In the genomic region with DNA sequence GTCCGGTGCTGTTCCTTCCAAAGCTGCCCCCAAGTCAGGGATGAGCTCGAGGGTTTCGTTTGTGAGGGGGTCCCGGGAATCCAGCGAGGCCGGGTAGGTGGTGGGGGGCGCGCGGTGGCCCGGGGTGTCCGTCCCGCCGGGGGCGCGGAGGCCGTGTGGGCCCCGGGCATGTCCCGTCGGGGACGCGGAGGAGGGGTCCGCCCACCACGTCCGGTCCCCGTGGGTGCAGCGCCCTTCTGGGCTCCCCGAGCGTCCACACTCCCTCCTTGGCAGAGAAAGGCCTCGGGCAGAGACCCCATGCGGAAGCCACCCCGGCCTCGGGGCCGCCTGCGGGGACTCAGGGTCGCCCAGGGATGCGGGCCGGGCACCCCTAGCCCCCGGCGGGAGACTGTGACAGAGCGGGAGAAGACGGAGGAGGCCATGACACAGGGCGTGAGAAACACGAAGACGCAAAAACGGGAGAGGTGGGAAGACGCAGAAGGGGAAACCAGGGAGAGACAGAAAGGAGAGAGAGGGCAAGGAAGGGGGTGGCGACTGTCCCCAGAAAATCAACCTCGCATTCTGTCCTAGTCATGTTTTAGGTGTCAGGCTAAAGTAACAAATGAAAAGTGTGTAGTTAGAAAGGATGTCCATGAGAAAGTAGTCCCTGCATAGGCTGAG, we compare ENCODE assay signal across 8 cellular contexts. TPM values are rescaled to one million over a fixed set of nuclear protein-coding genes. Genes with fewer than 3 reads are reported as not detected.
DNase-seq lines count a peak whose midpoint lies in the region; ATAC-seq, FAIRE-seq and TF ChIP-seq lines count a peak whose summit lies in the region.

No MANE protein-coding gene starts in this region.

- H3K27me3 ChIP-seq in IMR-90 (ENCODE audit: control insufficient read depth, insufficient read depth, low read length) (no peaks in the 10 kb centered on the region), astrocyte (ENCODE audit: insufficient read depth, low read length) (no peaks in the 10 kb centered on the region), iPS-15b (ENCODE audit: control insufficient read depth, insufficient read depth, low read length) (no peaks in the 10 kb centered on the region), skeletal muscle satellite cell (ENCODE audit: control insufficient read depth, insufficient read depth, low read length) (no peaks in the 10 kb centered on the region)

- WGBS in IMR-90 (ENCODE audit: extremely low coverage in 2 of 2, insufficient read length in 1 of 2), 2 experiments, result 0% methylated on average over 4 of the region's 48 CpGs; no CpG with 5 or more reads in 1 of the 2 experiments

- H3K27ac Mint-ChIP-seq in T-cell (peak overlapping the region; percentile 99 to 100), astrocyte (ENCODE audit: unreplicated experiment) (peak overlapping the region; percentile 99)

- no peak overlapping the region for H2BK20ac ChIP-seq in IMR-90 (ENCODE audit: low read depth, low read length)

- peak overlapping the region; percentile 85 for H3K4me2 ChIP-seq in IMR-90 (ENCODE audit: low read depth, low read length)
- H3K4me2 ChIP-seq in astrocyte (ENCODE audit: low read length), result peak overlapping the region; percentile 91
- H3K4me2 ChIP-seq in skeletal muscle satellite cell (ENCODE audit: low read length), result peak overlapping the region; percentile 98

- TF ChIP-seq RAD21 in IMR-90 (IDR thresholded peaks at IDR 0.05; ENCODE audit: low read length), result no peak

- H2AFZ ChIP-seq in IMR-90 (replicated peaks; ENCODE audit: low read length, poor library complexity) (peak overlapping the region; percentile 100), astrocyte (ENCODE audit: low read depth, low read length) (peak overlapping the region; percentile 96)

- peak overlapping the region; percentile 95 to 100 (median 100) for H3K4me3 Mint-ChIP-seq in T-cell
- peak overlapping the region; percentile 97 for H3K4me3 Mint-ChIP-seq in astrocyte (ENCODE audit: unreplicated experiment)

- TF ChIP-seq POLR2A in IMR-90 (IDR thresholded peaks at IDR 0.05; ENCODE audit: low read depth, low read length), result no peak

- DNase-seq in DMS53 treated with DMSO at 0.1 percent for 48 hours (lab: John Stamatoyannopoulos, UW; ENCODE audit: unreplicated experiment), result peak; percentile 42
- peak; percentile 7 for DNase-seq in IMR-90
- DNase-seq in T-cell, result peak in 29 of 34 experiments; percentile 2 to 60 (median 28)
- no peak for DNase-seq in astrocyte (ENCODE audit: low read depth)
- DNase-seq in cerebellar nuclear complex (lab: John Stamatoyannopoulos, UW), result no peak

- TF ChIP-seq CTCF in IMR-90 (conservative IDR thresholded peaks at IDR 0.05; ENCODE audit: low read depth, low read length) (no peak), astrocyte (IDR thresholded peaks at IDR 0.05; ENCODE audit: insufficient read depth, low read depth, low read length) (no peak)

- CTCF ChIA-PET in IMR-90 (lab: Yijun Ruan, JAX) (interaction anchor here (0.5 to 0.7 kb wide), 4 partner anchors 20 to 73 kb away, joined by 3 to 7 read pairs (median 4); partner anchors contain the start of gene ZNF398), T-cell (lab: Charles Lee) (interaction anchor here (0.6 to 3.3 kb wide), 6 partner anchors 8 to 25 kb away, joined by 3 to 27 read pairs (median 4); partner anchors contain the start of gene ZNF398 (in 1 of the 2))

- intact Hi-C loops in IMR-90 (cut with micrococcal nuclease), result loop anchor here (1.0 to 5.0 kb wide), 3 partner anchors 21 to 99 kb away; partner anchors contain the start of genes PDIA4, ZNF398 and ZNF786

- H4K91ac ChIP-seq in IMR-90 (ENCODE audit: insufficient read depth, low read depth, low read length), result peak overlapping the region; percentile 94

- peaks cover 18 to 31% of the 10 kb centered on the region in 2 experiments for H3K79me1 ChIP-seq in IMR-90 (ENCODE audit: low read depth in 1 of 2, low read length in 2 of 2)

- BruUV-seq in IMR-90 (replicated peaks; lab: Mats Ljungman, UMichigan), result no TSS peak

- H3K23ac ChIP-seq in IMR-90 (ENCODE audit: low read depth, low read length), result peak overlapping the region; percentile 100

- POLR2A ChIA-PET in IMR-90 (lab: Charles Lee; ENCODE audit: unreplicated experiment), result no interaction called here
- POLR2A ChIA-PET in T-cell (lab: Charles Lee), result interaction anchor here (0.6 to 0.8 kb wide), 3 partner anchors 20 to 34 kb away, joined by 3 to 6 read pairs (median 3); partner anchors contain the start of gene ZNF398 (in 1 of the 2)

- H3K9me3 ChIP-seq in IMR-90 (ENCODE audit: control insufficient read depth, insufficient read depth, low read length) (peaks cover 4% of the 10 kb centered on the region), astrocyte (ENCODE audit: insufficient read depth, low read depth, low read length) (peaks cover 6% of the 10 kb centered on the region), iPS-15b (ENCODE audit: control insufficient read depth, insufficient read depth, low read length) (no peaks in the 10 kb centered on the region), skeletal muscle satellite cell (replicated peaks; ENCODE audit: low read length) (peaks cover 6% of the 10 kb centered on the region)

- H3K9me3 Mint-ChIP-seq in T-cell (peaks cover 4 to 10% (median 6%) of the 10 kb centered on the region in 3 donors), astrocyte (ENCODE audit: unreplicated experiment) (peaks cover 9% of the 10 kb centered on the region)

- H4K20me1 ChIP-seq in IMR-90 (ENCODE audit: insufficient read depth, low read length) (no peaks in the 10 kb centered on the region), astrocyte (ENCODE audit: insufficient read depth, low read length) (no peaks in the 10 kb centered on the region)

- no peaks in the 10 kb centered on the region for H3K27me3 Mint-ChIP-seq in T-cell
- H3K27me3 Mint-ChIP-seq in astrocyte (ENCODE audit: low read depth, unreplicated experiment), result no peaks in the 10 kb centered on the region

- H3K4ac ChIP-seq in IMR-90 (ENCODE audit: low read depth, low read length), result peak overlapping the region; percentile 99

- peak overlapping the region; percentile 93 for H3K56ac ChIP-seq in IMR-90 (ENCODE audit: extremely low read depth, insufficient read depth, low read length)

- H2BK15ac ChIP-seq in IMR-90 (ENCODE audit: low read depth, low read length), result peak overlapping the region; percentile 9; the same call in 1 of the 3 replicates

- H3K4me3 ChIP-seq in IMR-90 (ENCODE audit: insufficient read depth, low read depth, low read length) (peak overlapping the region; percentile 84), astrocyte (ENCODE audit: insufficient read depth, low read depth, low read length) (peak overlapping the region; percentile 83), iPS-15b (ENCODE audit: low read depth, low read length) (peak overlapping the region; percentile 100), skeletal muscle satellite cell (ENCODE audit: low read length) (peak overlapping the region; percentile 93)

- H2BK5ac ChIP-seq in IMR-90 (ENCODE audit: low read depth, low read length, poor library complexity, severe bottlenecking), result peak overlapping the region; percentile 87

- H2AK5ac ChIP-seq in IMR-90 (ENCODE audit: low read depth, low read length), result peak overlapping the region; percentile 93

- H4K5ac ChIP-seq in IMR-90 (ENCODE audit: low read depth, low read length), result peak overlapping the region; percentile 83

- H3K9ac ChIP-seq in IMR-90 (ENCODE audit: low read depth, low read length), result peak overlapping the region; percentile 89
- H3K9ac ChIP-seq in astrocyte (ENCODE audit: low read length), result peak overlapping the region; percentile 98
- H3K9ac ChIP-seq in iPS-15b (ENCODE audit: low read depth, low read length), result peak overlapping the region; percentile 96
- H3K9ac ChIP-seq in skeletal muscle satellite cell (ENCODE audit: low read depth, low read length), result peak overlapping the region; percentile 99

- H3K14ac ChIP-seq in IMR-90 (replicated peaks; ENCODE audit: low read depth, low read length), result peak overlapping the region; percentile 98

- peaks cover 40% of the 10 kb centered on the region for H3K79me2 ChIP-seq in astrocyte (ENCODE audit: insufficient read depth, low read length)

- no peak for FAIRE-seq in astrocyte (lab: Jason Lieb, UNC)

- ATAC-seq in GM21447 (IDR thresholded peaks at IDR 0.05; ENCODE audit: unreplicated experiment) (peak; percentile 51), IMR-90 (ENCODE audit: low read depth) (peak; percentile 55), T-cell (replicated peaks in 1 of 4) (peak; percentile 46 to 63 (median 56))

- H2BK120ac ChIP-seq in IMR-90 (ENCODE audit: low read depth, low read length), result peak overlapping the region; percentile 63

- H3K27ac ChIP-seq in IMR-90 (ENCODE audit: insufficient read depth, low read length) (peak overlapping the region; percentile 84), astrocyte (ENCODE audit: low read depth, low read length) (peak overlapping the region; percentile 94)

- peaks cover 4% of the 10 kb centered on the region for H3K36me3 ChIP-seq in IMR-90 (ENCODE audit: control insufficient read depth, insufficient read depth, low read length)
- H3K36me3 ChIP-seq in astrocyte (ENCODE audit: insufficient read depth, low read length), result no peaks in the 10 kb centered on the region
- peaks cover 13% of the 10 kb centered on the region for H3K36me3 ChIP-seq in iPS-15b (ENCODE audit: control insufficient read depth, insufficient read depth, low read length)
- peaks cover 14% of the 10 kb centered on the region for H3K36me3 ChIP-seq in skeletal muscle satellite cell (ENCODE audit: insufficient read depth, low read length)

- H3K18ac ChIP-seq in IMR-90 (ENCODE audit: low read depth, low read length), result peak overlapping the region; percentile 8

- no peaks in the 10 kb centered on the region; the same call in 1 of the 2 replicates for H3K9me1 ChIP-seq in IMR-90 (ENCODE audit: insufficient read depth, low read length)

- H3K4me1 ChIP-seq in IMR-90 (ENCODE audit: control insufficient read depth, insufficient read depth, low read length), result peaks cover 3% of the 10 kb centered on the region
- H3K4me1 ChIP-seq in astrocyte (ENCODE audit: insufficient read depth, low read length), result peaks cover 6% of the 10 kb centered on the region
- H3K4me1 ChIP-seq in iPS-15b (ENCODE audit: control insufficient read depth, insufficient read depth, low read length), result peaks cover 9% of the 10 kb centered on the region
- H3K4me1 ChIP-seq in skeletal muscle satellite cell (ENCODE audit: control insufficient read depth, insufficient read depth, low read length), result peaks cover 4% of the 10 kb centered on the region

- H2AK9ac ChIP-seq in IMR-90 (replicated peaks; ENCODE audit: low read depth, low read length, poor library complexity), result peak overlapping the region; percentile 95

- H3K36me3 Mint-ChIP-seq in T-cell (peaks cover 14% of the 10 kb centered on the region), astrocyte (ENCODE audit: low read depth, unreplicated experiment) (peaks cover 14% of the 10 kb centered on the region)

- H3K4me1 Mint-ChIP-seq in T-cell (peaks cover 20 to 29% (median 21%) of the 10 kb centered on the region in 3 donors), astrocyte (ENCODE audit: low read depth, unreplicated experiment) (peaks cover 7% of the 10 kb centered on the region)

- dilution Hi-C loops in IMR-90 (cut with HindIII; ENCODE audit: low sequenced_read_pairs, unreplicated experiment), result no loop called here

- peak overlapping the region; percentile 88 to 93 for H4K8ac ChIP-seq in IMR-90 (ENCODE audit: low read depth in 2 of 2, low read length in 2 of 2)

- in situ Hi-C loops in IMR-90 (cut with MboI; ENCODE audit: low sequenced_read_pairs), result no loop called here

RNA-seq across cellular contexts. Expression of gene ZNF425, which starts 0.7 kb away (rescaled TPM):
- total RNA-seq in IMR-90 (2012; rRNA removed) (2.3 and 2.8 TPM in 2 replicates), T-cell (1 to 10 TPM in 4 of 5 donors, under 1 TPM in 1; 0.28 to 2.7 (median 1.9) TPM), astrocyte (5.9 and 7.1 TPM in 2 replicates)
- 1.2 TPM in 2 replicates for polyA plus RNA-seq in IMR-90 (2012; rRNA removed)
- 0.48 and 0.75 TPM in 2 replicates for polyA plus RNA-seq in IMR-90 (2012; cell fraction: cytosol; rRNA removed)
- polyA plus RNA-seq in IMR-90 (2012; cell fraction: nucleus; rRNA removed; ENCODE audit: low replicate concordance), result 0.92 and 0.94 TPM in 2 replicates
- total RNA-seq in skeletal muscle satellite cell (2012; rRNA removed), result 1.7 and 2.3 TPM in 2 replicates

RNA-seq across cellular contexts. Expression of gene ZNF398, which starts 20.5 kb away (rescaled TPM):
- 7.9 and 9.2 TPM in 2 replicates for total RNA-seq in IMR-90 (2012; rRNA removed)
- 5.7 and 6.2 TPM in 2 replicates for polyA plus RNA-seq in IMR-90 (2012; rRNA removed)
- 2.6 and 4.4 TPM in 2 replicates for polyA plus RNA-seq in IMR-90 (2012; cell fraction: cytosol; rRNA removed)
- polyA plus RNA-seq in IMR-90 (2012; cell fraction: nucleus; rRNA removed; ENCODE audit: low replicate concordance), result 5.3 and 10.5 TPM in 2 replicates
- 10 to 100 TPM; 15.1 to 31.0 (median 28.4) TPM for total RNA-seq in T-cell
- total RNA-seq in astrocyte, result 14.6 and 16.6 TPM in 2 replicates
- 9.6 and 10.9 TPM in 2 replicates for total RNA-seq in skeletal muscle satellite cell (2012; rRNA removed)

RNA-seq across cellular contexts. Expression of gene ZNF786, which starts 36.3 kb away (rescaled TPM):
- total RNA-seq in IMR-90 (2012; rRNA removed), result 5.8 and 7.3 TPM in 2 replicates
- 2.6 and 2.8 TPM in 2 replicates for polyA plus RNA-seq in IMR-90 (2012; rRNA removed)
- polyA plus RNA-seq in IMR-90 (2012; cell fraction: cytosol; rRNA removed), result 1.0 and 2.1 TPM in 2 replicates
- 3.6 and 5.9 TPM in 2 replicates for polyA plus RNA-seq in IMR-90 (2012; cell fraction: nucleus; rRNA removed; ENCODE audit: low replicate concordance)
- total RNA-seq in T-cell, result 10 to 100 TPM in 3 of 5 donors, 1 to 10 TPM in 2; 6.2 to 21.1 (median 18.8) TPM
- total RNA-seq in astrocyte, result 7.8 and 9.9 TPM in 2 replicates
- total RNA-seq in skeletal muscle satellite cell (2012; rRNA removed), result 4.6 and 5.3 TPM in 2 replicates

Comparison
In these comparisons a context has a peak if more than half of its experiments do, and no peak if none do; other contexts are left out.
1. DNase-seq: peak in DMS53 treated with DMSO at 0.1 percent for 48 hours (single experiment), IMR-90 (single experiment) and T-cell (29 of 34); none in astrocyte (single experiment) and cerebellar nuclear complex (0 of 2).
2. Peak in every context shown above with its lines, with median percentiles within 50 percentile points of each other: ATAC-seq, H3K4me2 ChIP-seq, H3K4me3 ChIP-seq and H3K9ac ChIP-seq.